13 cellular contexts compared by ENCODE assay signal in genomic region chr2:138395565-138396306, GRCh38.
A peak's percentile ranks its signal among the peaks of the same experiment; 100 is the strongest.
DNase-seq lines count a peak whose midpoint lies in the region; TF ChIP-seq lines count a peak whose summit lies in the region.
"Had no signal": no experiment of that assay in that cellular context is flagged by ENCODE, and none has a peak within 500 bp of the region (broad histone marks: within the 10 kb centered on the region; RNA-seq: fewer than 3 reads in every experiment).

No MANE protein-coding gene starts in this region.

- no peaks in the 10 kb centered on the region for H3K9me3 ChIP-seq in tibial artery
- no peaks in the 10 kb centered on the region for H3K9me3 ChIP-seq in CD8-positive, alpha-beta memory T cell (ENCODE audit: low read length)
- H3K9me3 ChIP-seq: psoas muscle had no signal

- no peak overlapping the region for H3K4me3 ChIP-seq in tibial artery
- H3K4me3 ChIP-seq in CD8-positive, alpha-beta memory T cell (ENCODE audit: low read length): no peak overlapping the region
- H3K4me3 ChIP-seq: psoas muscle had no signal

- H3K4me3 Mint-ChIP-seq in nephron progenitor cell: no peak overlapping the region
- no peak overlapping the region for H3K4me3 Mint-ChIP-seq in CD8-positive, alpha-beta memory T cell

- H3K4me1 Mint-ChIP-seq in nephron progenitor cell: peaks cover 2% of the 10 kb centered on the region
- H3K4me1 Mint-ChIP-seq in CD8-positive, alpha-beta memory T cell: no peaks in the 10 kb centered on the region

- no peaks in the 10 kb centered on the region for H3K36me3 ChIP-seq in tibial artery
- H3K36me3 ChIP-seq in CD8-positive, alpha-beta memory T cell (ENCODE audit: insufficient read depth, low read length): no peaks in the 10 kb centered on the region

- DNase-seq in NCI-H2196 (lab: John Stamatoyannopoulos, UW; ENCODE audit: unreplicated experiment): peak; percentile 3
- no peak for DNase-seq in NCI-H2196 treated with DMSO at 0.1 percent for 48 hours (lab: John Stamatoyannopoulos, UW; ENCODE audit: unreplicated experiment)
- peak; percentile 75 for DNase-seq in RPMI7951 (ENCODE audit: low read depth)
- DNase-seq in fibroblast of peridontal ligament (ENCODE audit: extremely low read depth): peak; percentile 76
- DNase-seq in tibial artery: peak; percentile 64 to 77
- no peak for DNase-seq in nephron progenitor cell
- no peak for DNase-seq in stimulated activated CD4-positive, alpha-beta T cell treated with anti-CD3 and anti-CD28 coated beads, Interleukin-4, amount 100 ng/mL, for 24 hours
- DNase-seq in CD8-positive, alpha-beta memory T cell: no peak
- DNase-seq: effector memory CD4-positive, alpha-beta T cell; Karpas-422; kidney glomerular epithelial cell; NK-92 treated with Interleukin-12 subunit alpha and Interleukin-12 subunit beta, amount 100 ng/mL, for 24 hours; psoas muscle had no signal

- peaks cover 4% of the 10 kb centered on the region for H3K27me3 Mint-ChIP-seq in nephron progenitor cell (ENCODE audit: low read depth, poor library complexity)
- peaks cover 0 to 3% of the 10 kb centered on the region in 2 donors for H3K27me3 Mint-ChIP-seq in CD8-positive, alpha-beta memory T cell

- peaks cover 2% of the 10 kb centered on the region for H3K36me3 Mint-ChIP-seq in nephron progenitor cell (ENCODE audit: low read depth)
- H3K36me3 Mint-ChIP-seq in CD8-positive, alpha-beta memory T cell: peaks cover 0 to 8% (median 2%) of the 10 kb centered on the region in 3 donors

- no peaks in the 10 kb centered on the region for H3K27me3 ChIP-seq in tibial artery
- H3K27me3 ChIP-seq in CD8-positive, alpha-beta memory T cell (ENCODE audit: insufficient read depth, low read length, poor library complexity, severe bottlenecking): no peaks in the 10 kb centered on the region

- H3K27ac Mint-ChIP-seq in nephron progenitor cell: no peak overlapping the region
- no peak overlapping the region for H3K27ac Mint-ChIP-seq in CD8-positive, alpha-beta memory T cell

- POLR2A ChIA-PET in CD8-positive, alpha-beta memory T cell (lab: Charles Lee): no interaction called here

- CTCF ChIA-PET in CD8-positive, alpha-beta memory T cell (lab: Charles Lee): no interaction called here

- peaks cover 0 to 13% (median 5%) of the 10 kb centered on the region in 4 donors for H3K4me1 ChIP-seq in tibial artery
- H3K4me1 ChIP-seq in CD8-positive, alpha-beta memory T cell (ENCODE audit: insufficient read depth, low read length): no peaks in the 10 kb centered on the region
- H3K4me1 ChIP-seq: psoas muscle had no signal

- peak overlapping the region in 1 of 2 donors; percentile 37 for H3K27ac ChIP-seq in tibial artery
- no peak overlapping the region for H3K27ac ChIP-seq in CD8-positive, alpha-beta memory T cell (ENCODE audit: low read depth, low read length)
- H3K27ac ChIP-seq: psoas muscle had no signal

- intact Hi-C loops in tibial artery (cut with DNase I; ENCODE audit: low total_unique reads): no loop called here

- TF ChIP-seq CTCF in tibial artery (IDR thresholded peaks at IDR 0.05) (no peak), nephron progenitor cell (IDR thresholded peaks at IDR 0.05) (no peak)

- peaks cover 19% of the 10 kb centered on the region for H3K9me3 Mint-ChIP-seq in nephron progenitor cell
- peaks cover 14 to 33% (median 16%) of the 10 kb centered on the region in 5 donors for H3K9me3 Mint-ChIP-seq in CD8-positive, alpha-beta memory T cell

Comparison
In these comparisons a context has a peak if more than half of its experiments do, and no peak if none do; other contexts are left out.
1. DNase-seq: peak in NCI-H2196 (single experiment), RPMI7951 (single experiment), fibroblast of peridontal ligament (single experiment) and tibial artery (2 of 2); none in NCI-H2196 treated with DMSO at 0.1 percent for 48 hours (single experiment), nephron progenitor cell (single experiment), stimulated activated CD4-positive, alpha-beta T cell treated with anti-CD3 and anti-CD28 coated beads, Interleukin-4, amount 100 ng/mL, for 24 hours (single experiment) and CD8-positive, alpha-beta memory T cell (0 of 5).